In genomic region chr13:59545007-59545406, GRCh38 we compare ENCODE assay signal across 16 cellular contexts.
DNase-seq lines count a peak whose midpoint lies in the region.
"Had no signal": no experiment of that assay in that cellular context is flagged by ENCODE, and none has a peak within 500 bp of the region (broad histone marks: within the 10 kb centered on the region; RNA-seq: fewer than 3 reads in every experiment).

No MANE protein-coding gene starts in this region.

- H3K4me3 ChIP-seq in SK-N-MC, result peak overlapping the region; percentile 45

- DNase-seq in NCI-H2171 treated with DMSO at 0.1 percent for 48 hours (lab: John Stamatoyannopoulos, UW), result peak; percentile 58
- no peak for DNase-seq in NCI-H2171 (lab: John Stamatoyannopoulos, UW)
- DNase-seq in HT1080 (ENCODE audit: low read depth), result peak; percentile 17
- DNase-seq in SK-N-MC (ENCODE audit: low read depth, low spot score), result no peak
- peak; percentile 25 for DNase-seq in iPS-NIHi11 (ENCODE audit: low spot score)
- DNase-seq in effector CD8-positive, alpha-beta T cell (lab: John Stamatoyannopoulos, UW), result no peak
- DNase-seq in HuH-7.5 (ENCODE audit: low spot score), result no peak
- no peak for DNase-seq in NCI-H2107 (lab: John Stamatoyannopoulos, UW)
- DNase-seq: NCI-H1048, NCI-H1436 treated with DMSO at 0.1 percent for 48 hours, OCI-M1, RPMI8226, SIG-M5, SW 1271 had no signal

- H3K27ac ChIP-seq in SK-N-MC, result peak overlapping the region; percentile 100
- H3K27ac ChIP-seq: C4-2B, KMS-11 had no signal

- no peaks in the 10 kb centered on the region; the same call in 1 of the 2 replicates for H3K9me3 ChIP-seq in SK-N-MC (ENCODE audit: low read depth, low read length)

- H3K36me3 ChIP-seq in SK-N-MC (ENCODE audit: insufficient read depth, low read length), result no peaks in the 10 kb centered on the region

- H3K9ac ChIP-seq in SK-N-MC (ENCODE audit: insufficient read length), result peak overlapping the region; percentile 31
- H3K9ac ChIP-seq: KMS-11 had no signal

Comparison
In these comparisons a context has a peak if more than half of its experiments do, and no peak if none do; other contexts are left out.
1. DNase-seq: peak in NCI-H2171 treated with DMSO at 0.1 percent for 48 hours (single experiment), HT1080 (single experiment) and iPS-NIHi11 (single experiment); none in NCI-H2171 (single experiment), SK-N-MC (single experiment), effector CD8-positive, alpha-beta T cell (single experiment), HuH-7.5 (single experiment) and NCI-H2107 (single experiment).